ENCODE assay signal across 8 cellular contexts in the genomic region with DNA sequence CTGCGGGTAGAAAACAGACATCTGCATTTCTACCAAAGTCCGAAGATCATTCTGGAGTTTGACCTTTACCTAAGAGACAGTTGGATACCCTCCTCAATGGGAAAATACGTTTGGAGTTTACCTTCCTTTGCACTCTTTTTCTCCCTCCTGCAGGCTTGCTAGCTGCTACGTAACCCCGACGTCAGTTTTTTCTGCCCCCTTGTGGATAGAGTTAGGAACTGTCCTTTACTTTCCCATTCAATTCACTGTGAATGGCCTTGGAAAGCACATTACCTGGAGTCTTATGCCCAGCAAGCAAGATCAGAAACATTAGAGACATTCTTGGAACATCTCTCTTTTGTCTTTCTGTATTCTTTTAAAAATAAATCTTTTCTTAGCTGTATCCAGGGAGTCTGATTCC.
DNase-seq lines count a peak whose midpoint lies in the region; ATAC-seq, FAIRE-seq and TF ChIP-seq lines count a peak whose summit lies in the region.

No MANE protein-coding gene starts in this region.

- H3K4me3 ChIP-seq in A673 (ENCODE audit: low read depth, low read length, poor library complexity, severe bottlenecking): no peak overlapping the region
- no peak overlapping the region for H3K4me3 ChIP-seq in CD8-positive, alpha-beta memory T cell (ENCODE audit: low read length)

- POLR2A ChIA-PET in A673 (lab: Charles Lee; ENCODE audit: low non-redundant PET): no interaction called here
- POLR2A ChIA-PET in CD8-positive, alpha-beta memory T cell (lab: Charles Lee): no interaction called here

- no peak overlapping the region for H3K4me3 Mint-ChIP-seq in effector memory CD8-positive, alpha-beta T cell
- H3K4me3 Mint-ChIP-seq in CD8-positive, alpha-beta memory T cell: no peak overlapping the region

- no peak overlapping the region for H3K27ac Mint-ChIP-seq in effector memory CD8-positive, alpha-beta T cell
- no peak overlapping the region for H3K27ac Mint-ChIP-seq in CD8-positive, alpha-beta memory T cell

- TF ChIP-seq CTCF in A673 (conservative IDR thresholded peaks at IDR 0.05; ENCODE audit: low read depth, low read length) (peak; percentile 79), GM12874 (IDR thresholded peaks at IDR 0.05; ENCODE audit: insufficient read depth, low read depth, low read length) (peak; percentile 31; the same call in 1 of the 2 replicates)

- H3K4me1 Mint-ChIP-seq in effector memory CD8-positive, alpha-beta T cell (ENCODE audit: low read depth in 2 of 2): no peaks in the 10 kb centered on the region
- H3K4me1 Mint-ChIP-seq in CD8-positive, alpha-beta memory T cell: no peaks in the 10 kb centered on the region

- ATAC-seq in HG02981 (IDR thresholded peaks at IDR 0.05; ENCODE audit: unreplicated experiment): peak; percentile 54
- no peak for ATAC-seq in HG03196 (IDR thresholded peaks at IDR 0.05; ENCODE audit: unreplicated experiment)
- no peak for ATAC-seq in effector memory CD8-positive, alpha-beta T cell (replicated peaks)

- H3K36me3 Mint-ChIP-seq in effector memory CD8-positive, alpha-beta T cell (ENCODE audit: insufficient read depth): no peaks in the 10 kb centered on the region
- no peaks in the 10 kb centered on the region for H3K36me3 Mint-ChIP-seq in CD8-positive, alpha-beta memory T cell

- no peaks in the 10 kb centered on the region for H3K36me3 ChIP-seq in A673 (ENCODE audit: insufficient read depth, low read length, poor library complexity, severe bottlenecking)
- H3K36me3 ChIP-seq in CD8-positive, alpha-beta memory T cell (ENCODE audit: insufficient read depth, low read length): no peaks in the 10 kb centered on the region

- CTCF ChIA-PET in A673 (lab: Charles Lee): no interaction called here
- CTCF ChIA-PET in CD8-positive, alpha-beta memory T cell (lab: Charles Lee): no interaction called here

- intact Hi-C loops in A673 (cut with micrococcal nuclease; ENCODE audit: unreplicated experiment): loop anchor here (10.0 kb wide), 1 partner anchor 1188 kb away; no protein-coding TSS in a partner anchor

- peak; percentile 69 for DNase-seq in A673 (ENCODE audit: low spot score)
- DNase-seq in RPMI8226: peak; percentile 34
- no peak for DNase-seq in effector memory CD8-positive, alpha-beta T cell
- DNase-seq in CD8-positive, alpha-beta memory T cell: no peak

- no peaks in the 10 kb centered on the region for H3K9me3 ChIP-seq in A673 (ENCODE audit: low read depth, low read length, poor library complexity, severe bottlenecking)
- no peaks in the 10 kb centered on the region for H3K9me3 ChIP-seq in CD8-positive, alpha-beta memory T cell (ENCODE audit: low read length)

- no peaks in the 10 kb centered on the region for H3K27me3 ChIP-seq in A673 (replicated peaks; ENCODE audit: insufficient read depth, low read depth, low read length, poor library complexity)
- no peaks in the 10 kb centered on the region for H3K27me3 ChIP-seq in CD8-positive, alpha-beta memory T cell (ENCODE audit: insufficient read depth, low read length, poor library complexity, severe bottlenecking)

- no peak overlapping the region for H3K27ac ChIP-seq in A673 (ENCODE audit: low read depth, low read length, poor library complexity, severe bottlenecking)
- no peak overlapping the region for H3K27ac ChIP-seq in CD8-positive, alpha-beta memory T cell (ENCODE audit: low read depth, low read length)

- no peaks in the 10 kb centered on the region for H3K27me3 Mint-ChIP-seq in effector memory CD8-positive, alpha-beta T cell
- H3K27me3 Mint-ChIP-seq in CD8-positive, alpha-beta memory T cell: peaks cover 0 to 8% of the 10 kb centered on the region in 2 donors

- peaks cover 5% of the 10 kb centered on the region for H3K4me1 ChIP-seq in A673 (ENCODE audit: insufficient read depth, low read length, poor library complexity, severe bottlenecking)
- no peaks in the 10 kb centered on the region for H3K4me1 ChIP-seq in CD8-positive, alpha-beta memory T cell (ENCODE audit: insufficient read depth, low read length)

- H3K9me3 Mint-ChIP-seq in effector memory CD8-positive, alpha-beta T cell: peaks cover 0 to 7% of the 10 kb centered on the region in 2 donors
- peaks cover 0 to 2% (median 0%) of the 10 kb centered on the region in 5 donors for H3K9me3 Mint-ChIP-seq in CD8-positive, alpha-beta memory T cell

- no TSS peak for BruUV-seq in A673 (replicated peaks; lab: Mats Ljungman, UMichigan)

- peak; percentile 82 for FAIRE-seq in islet of Langerhans (lab: Jason Lieb, UNC)

Comparison
In these comparisons a context has a peak if more than half of its experiments do, and no peak if none do; other contexts are left out.
1. DNase-seq: peak in A673 (single experiment) and RPMI8226 (single experiment); none in effector memory CD8-positive, alpha-beta T cell (0 of 3) and CD8-positive, alpha-beta memory T cell (0 of 5).